In the genomic region with DNA sequence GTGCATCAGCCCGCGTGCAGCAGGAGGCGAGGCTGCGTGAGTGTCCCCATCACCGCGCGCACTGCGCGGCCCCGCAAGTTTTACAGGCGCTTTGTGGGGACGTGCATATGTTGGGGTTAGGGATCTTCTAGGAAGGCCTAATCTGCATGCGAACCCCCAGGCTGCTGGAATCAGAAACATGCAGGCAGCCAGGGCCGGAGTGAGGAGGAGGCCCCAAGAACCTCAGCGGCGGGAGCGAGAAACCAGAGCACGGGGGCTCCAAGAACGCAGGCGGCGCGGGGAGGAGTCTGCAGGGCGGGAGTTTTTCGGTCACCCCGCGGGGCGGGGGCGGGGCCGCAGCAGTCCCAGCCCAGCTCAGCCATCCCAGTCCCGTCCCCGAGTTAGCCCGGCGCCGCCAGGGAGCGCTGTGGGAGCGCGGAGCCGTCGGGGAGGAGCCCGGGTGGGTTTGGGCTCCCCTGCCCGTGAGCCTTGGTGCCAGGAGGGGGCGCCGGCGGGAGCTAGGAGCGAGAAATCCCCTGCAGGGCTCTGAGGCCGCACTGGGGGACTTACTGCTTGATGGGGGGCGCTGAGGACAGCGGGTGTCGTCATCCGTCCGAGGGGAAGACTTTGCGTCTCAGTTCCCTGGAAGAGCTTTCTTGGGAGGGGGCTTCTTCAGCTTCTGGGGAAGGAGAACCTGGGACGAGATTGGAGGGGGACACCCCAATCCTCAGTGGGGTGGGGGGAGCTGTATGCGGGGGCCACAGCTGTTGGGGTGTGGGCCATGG, we compare ENCODE assay signal across 8 cellular contexts.
A peak's percentile ranks its signal among the peaks of the same experiment; 100 is the strongest.
DNase-seq lines count a peak whose midpoint lies in the region; ATAC-seq and TF ChIP-seq lines count a peak whose summit lies in the region.

No MANE protein-coding gene starts in this region.

- peaks cover 18% of the 10 kb centered on the region for H3K4me1 ChIP-seq in OCI-LY1 (ENCODE audit: insufficient read depth, low read length, severe bottlenecking)
- peaks cover 0 to 12% of the 10 kb centered on the region in 2 donors for H3K4me1 ChIP-seq in muscle layer of duodenum (ENCODE audit: control insufficient read depth in 1 of 2, insufficient read depth in 2 of 2, low read length in 2 of 2)

- peak; percentile 98 for TF ChIP-seq CTCF in OCI-LY1 (IDR thresholded peaks at IDR 0.05; ENCODE audit: low read length)

- H3K36me3 ChIP-seq in OCI-LY1 (ENCODE audit: insufficient read depth, low read length), result no peaks in the 10 kb centered on the region
- H3K36me3 ChIP-seq in muscle layer of duodenum (ENCODE audit: control insufficient read depth in 1 of 2, insufficient read depth in 2 of 2, low read length in 2 of 2), result no peaks in the 10 kb centered on the region

- no peaks in the 10 kb centered on the region for H3K9me2 ChIP-seq in OCI-LY1 (ENCODE audit: low read depth, low read length)

- no peaks in the 10 kb centered on the region for H3F3A ChIP-seq in OCI-LY1 (ENCODE audit: insufficient read depth, low read length)

- H2AFZ ChIP-seq in OCI-LY1 (ENCODE audit: low read length), result no peak overlapping the region

- H4K20me1 ChIP-seq in OCI-LY1 (ENCODE audit: insufficient read depth, low read length), result no peaks in the 10 kb centered on the region

- peak overlapping the region; percentile 32; the same call in 1 of the 2 replicates for H3K9ac ChIP-seq in OCI-LY1 (ENCODE audit: low read length)

- H3K9me3 ChIP-seq in OCI-LY1 (ENCODE audit: low read length), result no peaks in the 10 kb centered on the region
- no peaks in the 10 kb centered on the region for H3K9me3 ChIP-seq in muscle layer of duodenum (ENCODE audit: control insufficient read depth in 1 of 2, low read length in 2 of 2)

- peak overlapping the region; percentile 46 for H3K4me3 ChIP-seq in OCI-LY1 (ENCODE audit: low read depth, low read length, poor library complexity, severe bottlenecking)
- peak overlapping the region; percentile 37 to 55 for H3K4me3 ChIP-seq in muscle layer of duodenum (ENCODE audit: low read depth in 1 of 2, low read length in 2 of 2)

- H3K27me3 ChIP-seq in OCI-LY1 (ENCODE audit: insufficient read depth, low read length) (no peaks in the 10 kb centered on the region; the same call in 1 of the 2 replicates), muscle layer of duodenum (ENCODE audit: low read depth, low read length) (peaks cover 7% of the 10 kb centered on the region)

- H3K79me2 ChIP-seq in OCI-LY1 (ENCODE audit: insufficient read depth, low read length), result no peaks in the 10 kb centered on the region

- peak; percentile 70 for ATAC-seq in GM19397 (IDR thresholded peaks at IDR 0.05; ENCODE audit: unreplicated experiment)

- peak; percentile 87 to 89 for DNase-seq in AML-193 (lab: John Stamatoyannopoulos, UW)
- DNase-seq in HuH-7 (ENCODE audit: low spot score), result peak; percentile 95
- peak; percentile 82 for DNase-seq in activated CD8-positive, alpha-beta memory T cell treated with anti-CD3 and anti-CD28 coated beads, Interleukin-2, amount 50 U/mL, for 24 hours (ENCODE audit: extremely low read depth)
- peak; percentile 98 for DNase-seq in epidermal melanocyte (ENCODE audit: insufficient read length, low spot score)
- peak; percentile 90 to 92 for DNase-seq in stimulated activated CD8-positive, alpha-beta memory T cell treated with anti-CD3 and anti-CD28 coated beads, Interleukin-7, amount 100 ng/mL, for 48 hours (ENCODE audit: extremely low read depth in 1 of 2, low read depth in 1 of 2)

- H3K4me2 ChIP-seq in OCI-LY1 (ENCODE audit: low read length), result peak overlapping the region; percentile 61

- H3K27ac ChIP-seq in OCI-LY1 (ENCODE audit: low read depth, low read length, poor library complexity, severe bottlenecking) (no peak overlapping the region), muscle layer of duodenum (ENCODE audit: low read length) (no peak overlapping the region)
